16 cellular contexts compared by ENCODE assay signal in the genomic region with DNA sequence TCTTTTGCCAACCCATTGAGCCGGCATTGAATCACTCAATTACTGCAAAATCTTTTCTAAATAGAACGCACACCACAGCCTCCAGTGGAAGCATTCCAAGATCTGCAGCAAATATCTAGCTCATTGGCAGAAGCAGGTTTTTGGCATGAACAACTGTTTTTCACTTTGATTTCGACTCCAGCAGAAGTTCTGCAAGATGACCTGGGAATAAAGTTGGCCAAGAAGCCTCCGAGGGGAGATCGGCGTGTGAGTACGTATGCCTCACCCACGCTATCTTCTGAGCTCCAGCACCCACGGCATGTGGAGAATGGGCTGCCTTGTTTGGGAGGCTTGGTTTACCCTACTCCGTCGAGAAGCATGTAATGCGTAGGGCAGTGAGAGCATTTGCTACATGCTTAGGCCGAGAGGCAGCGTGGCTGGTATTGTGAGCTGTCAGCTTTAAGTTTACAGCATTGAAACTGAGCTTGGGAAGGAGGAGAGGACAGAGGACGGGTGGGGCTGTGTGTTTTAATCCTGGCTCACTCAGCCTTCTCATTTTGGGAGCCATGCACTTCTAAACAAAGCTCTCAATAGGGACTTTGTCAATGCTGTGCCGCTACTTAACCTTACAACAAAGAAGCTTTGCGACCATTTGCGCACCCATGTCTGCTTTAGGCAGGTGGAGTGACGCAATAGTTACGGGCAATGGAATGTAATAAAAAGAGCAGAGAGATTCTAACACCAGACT. TPM values are rescaled to one million over a fixed set of nuclear protein-coding genes. Genes with fewer than 3 reads are reported as not detected.
DNase-seq lines count a peak whose midpoint lies in the region; ATAC-seq, FAIRE-seq and TF ChIP-seq lines count a peak whose summit lies in the region.
"Had no signal": no experiment of that assay in that cellular context is flagged by ENCODE, and none has a peak within 500 bp of the region (broad histone marks: within the 10 kb centered on the region; RNA-seq: fewer than 3 reads in every experiment).

No MANE protein-coding gene starts in this region.

- in situ Hi-C loops in G401 (cut with HindIII; ENCODE audit: low sequenced_read_pairs) = no loop called here

- no peak for FAIRE-seq in astrocyte (lab: Jason Lieb, UNC)
- FAIRE-seq: TTC549 had no signal

- no peak overlapping the region for H3K4me3 ChIP-seq in astrocyte (ENCODE audit: insufficient read depth, low read depth, low read length)
- peak overlapping the region; percentile 7 to 28 for H3K4me3 ChIP-seq in gastroesophageal sphincter
- peak overlapping the region; percentile 51 for H3K4me3 ChIP-seq in skeletal muscle satellite cell (ENCODE audit: low read length)
- H3K4me3 ChIP-seq: lung had no signal

- no peaks in the 10 kb centered on the region for H4K20me1 ChIP-seq in astrocyte (ENCODE audit: insufficient read depth, low read length)

- H3K9me3 ChIP-seq in astrocyte (ENCODE audit: insufficient read depth, low read depth, low read length) (no peaks in the 10 kb centered on the region), gastroesophageal sphincter (no peaks in the 10 kb centered on the region), skeletal muscle satellite cell (replicated peaks; ENCODE audit: low read length) (no peaks in the 10 kb centered on the region)

- 37 to 70% methylated on average over 2 to 16 of the region's 20 CpGs for WGBS in gastroesophageal sphincter (ENCODE audit: low coverage in 1 of 2), 2 donors

- H3K9ac ChIP-seq in astrocyte (ENCODE audit: low read length) (no peak overlapping the region), skeletal muscle satellite cell (ENCODE audit: low read depth, low read length) (no peak overlapping the region)

- no peaks in the 10 kb centered on the region for H3K36me3 Mint-ChIP-seq in astrocyte (ENCODE audit: low read depth, unreplicated experiment)

- H3K27me3 ChIP-seq in astrocyte (ENCODE audit: insufficient read depth, low read length) = no peaks in the 10 kb centered on the region
- no peaks in the 10 kb centered on the region for H3K27me3 ChIP-seq in gastroesophageal sphincter
- peaks cover 6% of the 10 kb centered on the region for H3K27me3 ChIP-seq in skeletal muscle satellite cell (ENCODE audit: control insufficient read depth, insufficient read depth, low read length)
- no peaks in the 10 kb centered on the region for H3K27me3 ChIP-seq in foreskin keratinocyte

- H3K4me1 ChIP-seq in astrocyte (ENCODE audit: insufficient read depth, low read length) = peaks cover 12% of the 10 kb centered on the region
- peaks cover 0 to 50% (median 25%) of the 10 kb centered on the region in 3 donors for H3K4me1 ChIP-seq in gastroesophageal sphincter
- peaks cover 19% of the 10 kb centered on the region for H3K4me1 ChIP-seq in skeletal muscle satellite cell (ENCODE audit: control insufficient read depth, insufficient read depth, low read length)
- H3K4me1 ChIP-seq in foreskin keratinocyte = peaks cover 32% of the 10 kb centered on the region

- ATAC-seq in gastroesophageal sphincter = peak; percentile 45
- no peak for ATAC-seq in HG02610 (IDR thresholded peaks at IDR 0.05; ENCODE audit: unreplicated experiment)
- no peak for ATAC-seq in foreskin keratinocyte
- ATAC-seq: stimulated activated naive CD8-positive, alpha-beta T cell treated with anti-CD3 and anti-CD28 coated beads, Interleukin-15, amount 100 ng/mL, for 72 hours had no signal

- no peaks in the 10 kb centered on the region for H3K79me2 ChIP-seq in astrocyte (ENCODE audit: insufficient read depth, low read length)

- H3K27ac ChIP-seq in astrocyte (ENCODE audit: low read depth, low read length) = no peak overlapping the region
- H3K27ac ChIP-seq in gastroesophageal sphincter = peak overlapping the region; percentile 12 to 75 (median 58)
- no peak overlapping the region for H3K27ac ChIP-seq in foreskin keratinocyte

- DNase-seq in G401 (ENCODE audit: low spot score) (peak; percentile 15), astrocyte (ENCODE audit: low read depth) (peak; percentile 75), HuH-7 (ENCODE audit: low spot score) (no peak), foreskin keratinocyte (no peak)
- no peak for DNase-seq in stimulated activated CD4-positive, alpha-beta T cell treated with anti-CD3 and anti-CD28 coated beads, Interleukin-2, amount 100 ng/mL, for 24 hours
- DNase-seq: activated T-cell treated with anti-CD3 and anti-CD28 coated beads, Interleukin-2, amount 50 U/mL, for 1 hour; Calu3; effector memory CD4-positive, alpha-beta T cell; MM.1S; stimulated activated CD4-positive, alpha-beta T cell treated with anti-CD3 and anti-CD28 coated beads, Interleukin-15, amount 100 ng/mL, for 24 hours; stimulated activated naive CD8-positive, alpha-beta T cell treated with anti-CD3 and anti-CD28 coated beads, Interleukin-15, amount 100 ng/mL, for 72 hours had no signal

- H3K4me1 Mint-ChIP-seq in astrocyte (ENCODE audit: low read depth, unreplicated experiment) = peaks cover 6% of the 10 kb centered on the region

- no peaks in the 10 kb centered on the region for H3K36me3 ChIP-seq in astrocyte (ENCODE audit: insufficient read depth, low read length)
- H3K36me3 ChIP-seq in gastroesophageal sphincter = no peaks in the 10 kb centered on the region
- H3K36me3 ChIP-seq in skeletal muscle satellite cell (ENCODE audit: insufficient read depth, low read length) = no peaks in the 10 kb centered on the region

- H3K9me3 Mint-ChIP-seq in astrocyte (ENCODE audit: unreplicated experiment) = no peaks in the 10 kb centered on the region
- H3K9me3 Mint-ChIP-seq: stimulated activated naive CD8-positive, alpha-beta T cell treated with anti-CD3 and anti-CD28 coated beads, Interleukin-15, amount 100 ng/mL, for 72 hours had no signal

- TF ChIP-seq EP300 in gastroesophageal sphincter (IDR thresholded peaks at IDR 0.05) = no peak

- H3K27me3 Mint-ChIP-seq in astrocyte (ENCODE audit: low read depth, unreplicated experiment) = peaks cover 16% of the 10 kb centered on the region
- H3K27me3 Mint-ChIP-seq: stimulated activated naive CD8-positive, alpha-beta T cell treated with anti-CD3 and anti-CD28 coated beads, Interleukin-15, amount 100 ng/mL, for 72 hours had no signal

- peak overlapping the region; percentile 68 for H3K4me2 ChIP-seq in astrocyte (ENCODE audit: low read length)
- peak overlapping the region; percentile 69 for H3K4me2 ChIP-seq in skeletal muscle satellite cell (ENCODE audit: low read length)

- no peak for TF ChIP-seq CTCF in astrocyte (IDR thresholded peaks at IDR 0.05; ENCODE audit: insufficient read depth, low read depth, low read length)
- TF ChIP-seq CTCF in gastroesophageal sphincter (IDR thresholded peaks at IDR 0.05) = no peak
- TF ChIP-seq CTCF in foreskin keratinocyte (conservative IDR thresholded peaks at IDR 0.05) = no peak

- TF ChIP-seq POLR2A in gastroesophageal sphincter (IDR thresholded peaks at IDR 0.05) = no peak

- no peak overlapping the region for H3K4me3 Mint-ChIP-seq in astrocyte (ENCODE audit: unreplicated experiment)
- H3K4me3 Mint-ChIP-seq: stimulated activated naive CD8-positive, alpha-beta T cell treated with anti-CD3 and anti-CD28 coated beads, Interleukin-15, amount 100 ng/mL, for 72 hours had no signal

- no peak overlapping the region for H3K27ac Mint-ChIP-seq in astrocyte (ENCODE audit: unreplicated experiment)
- H3K27ac Mint-ChIP-seq: stimulated activated naive CD8-positive, alpha-beta T cell treated with anti-CD3 and anti-CD28 coated beads, Interleukin-15, amount 100 ng/mL, for 72 hours had no signal

- peak overlapping the region; percentile 62 for H2AFZ ChIP-seq in astrocyte (ENCODE audit: low read depth, low read length)

RNA-seq across cellular contexts. Expression of a gene that starts 10.5 kb away (rescaled TPM):
- not detected in 2 replicates for total RNA-seq in G401 (2014; rRNA removed; shearing (Covaris generic))
- total RNA-seq in astrocyte = not detected in 2 replicates
- total RNA-seq in gastroesophageal sphincter = under 1 TPM in 1 of 4 donors, not detected in 3; under 0.01 TPM
- not detected in 2 replicates for total RNA-seq in skeletal muscle satellite cell (2012; rRNA removed)
- not detected in 2 replicates for total RNA-seq in foreskin keratinocyte
- not detected in 2 replicates for polyA plus RNA-seq in foreskin keratinocyte
- total RNA-seq: Calu3 had no signal

RNA-seq across cellular contexts. Expression of a gene that starts 51.4 kb away (rescaled TPM):
- 1.2 and 6.2 TPM in 2 replicates for total RNA-seq in G401 (2014; rRNA removed; shearing (Covaris generic))
- total RNA-seq in astrocyte (14.7 and 18.4 TPM in 2 replicates), gastroesophageal sphincter (10 to 100 TPM; 64.7 to 96.0 (median 77.3) TPM), foreskin keratinocyte (28.2 and 36.5 TPM in 2 replicates)
- 22.9 and 38.5 TPM in 2 replicates for total RNA-seq in skeletal muscle satellite cell (2012; rRNA removed)
- polyA plus RNA-seq in foreskin keratinocyte = 9.5 and 9.6 TPM in 2 replicates

Comparison
In these comparisons a context has a peak if more than half of its experiments do, and no peak if none do; other contexts are left out.
1. DNase-seq: peak in G401 (single experiment) and astrocyte (single experiment); none in stimulated activated CD4-positive, alpha-beta T cell treated with anti-CD3 and anti-CD28 coated beads, Interleukin-2, amount 100 ng/mL, for 24 hours (0 of 2), HuH-7 (single experiment) and foreskin keratinocyte (0 of 2).
2. H3K27ac ChIP-seq: peak in gastroesophageal sphincter (4 of 4); none in astrocyte (single experiment) and foreskin keratinocyte (single experiment).